In genomic region chr2:20231159-20231558, GRCh38 we compare ENCODE assay signal across 1 cellular context.
TF ChIP-seq lines count a peak whose summit lies in the region.

No MANE protein-coding gene starts in this region.

TF ChIP-seq in WTC11, 78 proteins besides CTCF, POLR2A, EP300 and RAD21 (continued from another document):
- TF ChIP-seq ARID4B (CRISPR knock-in tag; IDR thresholded peaks at IDR 0.05; ENCODE audit: borderline replicate concordance), result no peak
